16 cellular contexts compared by ENCODE assay signal in the genomic region with DNA sequence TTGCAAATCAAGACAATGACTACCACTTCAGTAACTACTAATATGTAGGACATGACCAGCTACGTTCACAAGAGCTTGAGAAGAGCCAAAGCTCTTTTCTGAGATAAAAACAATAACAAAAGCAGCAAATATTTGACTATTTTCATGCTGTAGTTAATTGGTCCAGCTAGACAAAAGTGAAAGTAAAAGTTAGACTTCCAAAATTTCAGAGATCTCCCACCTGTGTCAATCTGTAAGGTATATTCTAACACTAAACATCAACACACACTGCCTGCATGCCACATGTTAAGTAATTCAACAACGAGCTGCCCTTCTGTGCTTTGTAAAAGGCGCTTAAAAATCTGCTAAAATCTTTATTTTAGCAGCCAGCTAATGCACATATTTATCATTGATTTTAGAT.
A peak's percentile ranks its signal among the peaks of the same experiment; 100 is the strongest.
DNase-seq lines count a peak whose midpoint lies in the region; ATAC-seq lines count a peak whose summit lies in the region.
"Had no signal": no experiment of that assay in that cellular context is flagged by ENCODE, and none has a peak within 500 bp of the region (broad histone marks: within the 10 kb centered on the region; RNA-seq: fewer than 3 reads in every experiment).

No MANE protein-coding gene starts in this region.

- H3K27ac ChIP-seq in CD4-positive, CD25-positive, alpha-beta regulatory T cell (ENCODE audit: insufficient read depth, low read length, poor library complexity, severe bottlenecking): no peak overlapping the region
- H3K27ac ChIP-seq: gastrocnemius medialis, left ventricle myocardium inferior, skin epidermis had no signal

- ATAC-seq in CD4-positive, CD25-positive, alpha-beta regulatory T cell (ENCODE audit: low read depth in 2 of 2): no peak
- ATAC-seq in GM18502 (IDR thresholded peaks at IDR 0.05; ENCODE audit: poor library complexity, unreplicated experiment) (peak; percentile 48), HG02798 (IDR thresholded peaks at IDR 0.05; ENCODE audit: poor library complexity, unreplicated experiment) (peak; percentile 54), GM21367 (IDR thresholded peaks at IDR 0.05; ENCODE audit: unreplicated experiment) (no peak)
- ATAC-seq: gastrocnemius medialis, Panc1 had no signal

- H3K36me3 Mint-ChIP-seq in CD4-positive, CD25-positive, alpha-beta regulatory T cell: no peaks in the 10 kb centered on the region

- H3K27me3 ChIP-seq in CD4-positive, CD25-positive, alpha-beta regulatory T cell (ENCODE audit: control insufficient read depth, insufficient read depth, low read length): no peaks in the 10 kb centered on the region
- no peaks in the 10 kb centered on the region for H3K27me3 ChIP-seq in adipocyte (replicated peaks; ENCODE audit: control insufficient read depth, insufficient read depth, low read length)
- H3K27me3 ChIP-seq: gastrocnemius medialis had no signal

- H3K9me3 Mint-ChIP-seq in CD4-positive, CD25-positive, alpha-beta regulatory T cell: peaks cover 0 to 2% (median 0%) of the 10 kb centered on the region in 7 donors

- H3K4me1 Mint-ChIP-seq in CD4-positive, CD25-positive, alpha-beta regulatory T cell: peaks cover 0 to 11% (median 7%) of the 10 kb centered on the region in 4 donors

- no peaks in the 10 kb centered on the region for H3K4me1 ChIP-seq in CD4-positive, CD25-positive, alpha-beta regulatory T cell (ENCODE audit: control insufficient read depth, insufficient read depth, low read length, poor library complexity, severe bottlenecking)
- H3K4me1 ChIP-seq in adipocyte (ENCODE audit: control insufficient read depth, insufficient read depth, low read length): peaks cover under 1% of the 10 kb centered on the region
- H3K4me1 ChIP-seq: gastrocnemius medialis, left ventricle myocardium inferior had no signal

- H3K27ac Mint-ChIP-seq in CD4-positive, CD25-positive, alpha-beta regulatory T cell: peak overlapping the region in 1 of 3 donors; percentile 7
- H3K27ac Mint-ChIP-seq: B cell had no signal

- peak overlapping the region in 3 of 4 donors; percentile 9 to 54 (median 45) for H3K4me3 Mint-ChIP-seq in CD4-positive, CD25-positive, alpha-beta regulatory T cell
- H3K4me3 Mint-ChIP-seq: B cell had no signal

- no peaks in the 10 kb centered on the region for H3K36me3 ChIP-seq in CD4-positive, CD25-positive, alpha-beta regulatory T cell (ENCODE audit: control insufficient read depth, insufficient read depth, low read length)
- no peaks in the 10 kb centered on the region for H3K36me3 ChIP-seq in adipocyte (ENCODE audit: control insufficient read depth, insufficient read depth, low read length, severe bottlenecking)
- H3K36me3 ChIP-seq: gastrocnemius medialis, left ventricle myocardium inferior had no signal

- DNase-seq in CD4-positive, CD25-positive, alpha-beta regulatory T cell: no peak
- DNase-seq in adipocyte (ENCODE audit: low read depth): peak; percentile 22
- no peak for DNase-seq in NCI-H524 treated with DMSO at 0.1 percent for 48 hours (lab: John Stamatoyannopoulos, UW)
- DNase-seq in NCI-H146 treated with DMSO at 0.1 percent for 48 hours (lab: John Stamatoyannopoulos, UW; ENCODE audit: unreplicated experiment): no peak
- DNase-seq: activated effector memory CD4-positive, alpha-beta T cell treated with anti-CD3 and anti-CD28 coated beads, Interleukin-2, amount 50 U/mL, for 16 hours; gastrocnemius medialis; left ventricle myocardium inferior; NCI-H187; NCI-H510A; stimulated activated CD4-positive, alpha-beta T cell treated with anti-CD3 and anti-CD28 coated beads, Interleukin-4, amount 100 ng/mL, for 4 hours had no signal

- no peaks in the 10 kb centered on the region for H3K9me3 ChIP-seq in CD4-positive, CD25-positive, alpha-beta regulatory T cell (ENCODE audit: control insufficient read depth in 2 of 2, low read length in 2 of 2)
- no peaks in the 10 kb centered on the region for H3K9me3 ChIP-seq in adipocyte (ENCODE audit: control insufficient read depth, low read length)
- H3K9me3 ChIP-seq: gastrocnemius medialis had no signal

- no peak overlapping the region for H3K9ac ChIP-seq in adipocyte (ENCODE audit: low read length)

- no peaks in the 10 kb centered on the region for H3K27me3 Mint-ChIP-seq in CD4-positive, CD25-positive, alpha-beta regulatory T cell

- H3K4me3 ChIP-seq in CD4-positive, CD25-positive, alpha-beta regulatory T cell (ENCODE audit: low read depth, low read length): peak overlapping the region; percentile 45
- H3K4me3 ChIP-seq in adipocyte (ENCODE audit: low read length): peak overlapping the region; percentile 64
- H3K4me3 ChIP-seq: gastrocnemius medialis, left ventricle myocardium inferior, skin epidermis had no signal

Comparison
In these comparisons a context has a peak if more than half of its experiments do, and no peak if none do; other contexts are left out.
1. ATAC-seq: peak in GM18502 (single experiment) and HG02798 (single experiment); none in CD4-positive, CD25-positive, alpha-beta regulatory T cell (0 of 2) and GM21367 (single experiment).